In the genomic region with DNA sequence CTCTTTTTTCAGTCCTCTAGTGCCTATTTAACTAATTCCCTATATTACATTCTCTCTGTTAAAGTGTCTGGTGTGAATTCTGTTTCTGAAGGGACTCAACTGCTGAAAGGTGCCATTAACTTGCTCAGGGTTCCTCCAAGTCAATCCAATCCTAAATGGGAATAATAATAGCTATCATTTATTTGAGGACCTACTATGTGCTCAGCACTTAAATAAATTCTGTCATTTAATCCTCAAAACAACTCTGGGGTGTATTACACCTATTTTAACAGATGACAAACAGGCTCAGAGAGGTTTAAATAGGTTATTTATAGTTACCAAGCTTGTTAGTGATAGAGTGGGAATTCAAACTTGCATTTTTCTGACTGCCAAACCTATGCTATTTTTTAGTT, we compare ENCODE assay signal across 28 cellular contexts.
"Had no signal": no experiment of that assay in that cellular context is flagged by ENCODE, and none has a peak within 500 bp of the region (broad histone marks: within the 10 kb centered on the region; RNA-seq: fewer than 3 reads in every experiment).

No MANE protein-coding gene starts in this region.

- H3K27ac Mint-ChIP-seq: stimulated activated memory B cell treated with anti-CD40 and anti-IgM and Interleukin-4, amounts not matched to agents 10 μg/mL and 1 μg/mL and 100 μg/mL, for 72 hours; stimulated activated naive B cell treated with anti-CD40 and anti-IgM and Interleukin-4, amounts not matched to agents 10 μg/mL and 1 μg/mL and 100 μg/mL, for 72 hours; stimulated activated naive CD8-positive, alpha-beta T cell treated with anti-CD3 and anti-CD28 coated beads, Interleukin-15, amount 100 ng/mL, for 72 hours; stimulated activated naive CD8-positive, alpha-beta T cell treated with anti-CD3 and anti-CD28 coated beads, Interleukin-15, Interleukin-2, amounts not matched to agents 100 ng/mL and 50 ng/mL, for 24 hours; type B pancreatic cell had no signal

- ATAC-seq: stimulated activated memory B cell treated with anti-CD40 and anti-IgM and Interleukin-4, amounts not matched to agents 10 μg/mL and 1 μg/mL and 100 μg/mL, for 72 hours; stimulated activated naive B cell treated with anti-CD40 and anti-IgM and Interleukin-4, amounts not matched to agents 10 μg/mL and 1 μg/mL and 100 μg/mL, for 72 hours; stimulated activated naive CD8-positive, alpha-beta T cell treated with anti-CD3 and anti-CD28 coated beads, Interleukin-15, amount 100 ng/mL, for 72 hours; stimulated activated naive CD8-positive, alpha-beta T cell treated with anti-CD3 and anti-CD28 coated beads, Interleukin-15, Interleukin-2, amounts not matched to agents 100 U/mL and 50 U/mL, for 24 hours; upper lobe of right lung had no signal

- H3K27ac ChIP-seq: stomach, suprapubic skin, testis, thoracic aorta, thyroid gland, tibial artery, tibial nerve, transverse colon, upper lobe of left lung, upper lobe of right lung, uterus, vagina had no signal

- H3K4me1 ChIP-seq: suprapubic skin, testis, tibial artery, tibial nerve, upper lobe of left lung, upper lobe of right lung, uterus had no signal

- H3K4me1 Mint-ChIP-seq: stimulated activated memory B cell treated with anti-CD40 and anti-IgM and Interleukin-4, amounts not matched to agents 10 μg/mL and 1 μg/mL and 100 μg/mL, for 72 hours; stimulated activated naive B cell treated with anti-CD40 and anti-IgM and Interleukin-4, amounts not matched to agents 10 μg/mL and 1 μg/mL and 100 μg/mL, for 72 hours; stimulated activated naive CD8-positive, alpha-beta T cell treated with anti-CD3 and anti-CD28 coated beads, Interleukin-15, amount 100 ng/mL, for 72 hours had no signal

- H3K9me3 ChIP-seq: stomach, suprapubic skin, testis, thoracic aorta, thyroid gland, tibial artery, tibial nerve, transverse colon, upper lobe of left lung, upper lobe of right lung, uterus, vagina had no signal

- DNase-seq: stimulated activated CD4-positive, alpha-beta T cell treated with anti-CD3 and anti-CD28 coated beads, Interleukin-2, amount 100 ng/mL, for 48 hours; stimulated activated CD4-positive, alpha-beta T cell treated with anti-CD3 and anti-CD28 coated beads, Interleukin-4, amount 100 ng/mL, for 1 hour; stimulated activated CD4-positive, alpha-beta T cell treated with anti-CD3 and anti-CD28 coated beads, Interleukin-4, amount 100 ng/mL, for 24 hours; stimulated activated CD4-positive, alpha-beta T cell treated with anti-CD3 and anti-CD28 coated beads, Interleukin-4, amount 100 ng/mL, for 4 hours; stimulated activated CD8-positive, alpha-beta memory T cell treated with anti-CD3 and anti-CD28 coated beads, Interleukin-4, amount 100 ng/mL, for 48 hours; stimulated activated naive B cell treated with anti-CD40 and anti-IgM and Interleukin-4, amounts not matched to agents 10 μg/mL and 1 μg/mL and 100 μg/mL, for 72 hours; stimulated activated naive CD4-positive, alpha-beta T cell; stimulated activated naive CD4-positive, alpha-beta T cell treated with Interleukin-2 at 50 U/mL for 16 hours; stimulated activated naive CD8-positive, alpha-beta T cell treated with anti-CD3 and anti-CD28 coated beads, Interleukin-15, amount 100 ng/mL, for 72 hours; stimulated activated naive CD8-positive, alpha-beta T cell treated with anti-CD3 and anti-CD28 coated beads, Interleukin-15, Interleukin-2, amounts not matched to agents 100 U/mL and 50 U/mL, for 24 hours; stomach; substantia nigra; testis; tibial artery; transverse colon; trophoblast cell; upper lobe of left lung; upper lobe of right lung; uterus had no signal

- FAIRE-seq: urothelium cell line had no signal

- H3K27me3 Mint-ChIP-seq: type B pancreatic cell had no signal

- H3K4me3 Mint-ChIP-seq: stimulated activated memory B cell treated with anti-CD40 and anti-IgM and Interleukin-4, amounts not matched to agents 10 μg/mL and 1 μg/mL and 100 μg/mL, for 72 hours; stimulated activated naive B cell treated with anti-CD40 and anti-IgM and Interleukin-4, amounts not matched to agents 10 μg/mL and 1 μg/mL and 100 μg/mL, for 72 hours; stimulated activated naive CD8-positive, alpha-beta T cell treated with anti-CD3 and anti-CD28 coated beads, Interleukin-15, amount 100 ng/mL, for 72 hours; stimulated activated naive CD8-positive, alpha-beta T cell treated with anti-CD3 and anti-CD28 coated beads, Interleukin-15, Interleukin-2, amounts not matched to agents 100 ng/mL and 50 ng/mL, for 24 hours; type B pancreatic cell had no signal

- H3K36me3 Mint-ChIP-seq: stimulated activated memory B cell treated with anti-CD40 and anti-IgM and Interleukin-4, amounts not matched to agents 10 μg/mL and 1 μg/mL and 100 μg/mL, for 72 hours; stimulated activated naive B cell treated with anti-CD40 and anti-IgM and Interleukin-4, amounts not matched to agents 10 μg/mL and 1 μg/mL and 100 μg/mL, for 72 hours; type B pancreatic cell had no signal

- H3K27me3 ChIP-seq: stomach, suprapubic skin, testis, thyroid gland, tibial artery, tibial nerve, transverse colon, upper lobe of left lung, upper lobe of right lung, uterus, vagina had no signal

- H3K9me3 Mint-ChIP-seq: stimulated activated memory B cell treated with anti-CD40 and anti-IgM and Interleukin-4, amounts not matched to agents 10 μg/mL and 1 μg/mL and 100 μg/mL, for 72 hours; stimulated activated naive B cell treated with anti-CD40 and anti-IgM and Interleukin-4, amounts not matched to agents 10 μg/mL and 1 μg/mL and 100 μg/mL, for 72 hours; stimulated activated naive CD8-positive, alpha-beta T cell treated with anti-CD3 and anti-CD28 coated beads, Interleukin-15, amount 100 ng/mL, for 72 hours; stimulated activated naive CD8-positive, alpha-beta T cell treated with anti-CD3 and anti-CD28 coated beads, Interleukin-15, Interleukin-2, amounts not matched to agents 100 ng/mL and 50 ng/mL, for 24 hours; type B pancreatic cell had no signal

- H3K36me3 ChIP-seq: stomach, suprapubic skin, thoracic aorta, thyroid gland, tibial artery, tibial nerve, transverse colon, upper lobe of left lung, upper lobe of right lung, uterus, vagina had no signal

- H3K4me3 ChIP-seq: stomach, suprapubic skin, testis, thoracic aorta, thyroid gland, tibial artery, tibial nerve, transverse colon, upper lobe of left lung, upper lobe of right lung, uterus, vagina had no signal
